2 cellular contexts compared by ENCODE assay signal in genomic region chr1:33118274-33118673, GRCh38.
TF ChIP-seq lines count a peak whose summit lies in the region.

No MANE protein-coding gene starts in this region.

TF ChIP-seq in K562, 482 proteins besides CTCF, POLR2A, EP300 and RAD21 (continued from another document and continues in another):
- TF ChIP-seq, protein P1, sequence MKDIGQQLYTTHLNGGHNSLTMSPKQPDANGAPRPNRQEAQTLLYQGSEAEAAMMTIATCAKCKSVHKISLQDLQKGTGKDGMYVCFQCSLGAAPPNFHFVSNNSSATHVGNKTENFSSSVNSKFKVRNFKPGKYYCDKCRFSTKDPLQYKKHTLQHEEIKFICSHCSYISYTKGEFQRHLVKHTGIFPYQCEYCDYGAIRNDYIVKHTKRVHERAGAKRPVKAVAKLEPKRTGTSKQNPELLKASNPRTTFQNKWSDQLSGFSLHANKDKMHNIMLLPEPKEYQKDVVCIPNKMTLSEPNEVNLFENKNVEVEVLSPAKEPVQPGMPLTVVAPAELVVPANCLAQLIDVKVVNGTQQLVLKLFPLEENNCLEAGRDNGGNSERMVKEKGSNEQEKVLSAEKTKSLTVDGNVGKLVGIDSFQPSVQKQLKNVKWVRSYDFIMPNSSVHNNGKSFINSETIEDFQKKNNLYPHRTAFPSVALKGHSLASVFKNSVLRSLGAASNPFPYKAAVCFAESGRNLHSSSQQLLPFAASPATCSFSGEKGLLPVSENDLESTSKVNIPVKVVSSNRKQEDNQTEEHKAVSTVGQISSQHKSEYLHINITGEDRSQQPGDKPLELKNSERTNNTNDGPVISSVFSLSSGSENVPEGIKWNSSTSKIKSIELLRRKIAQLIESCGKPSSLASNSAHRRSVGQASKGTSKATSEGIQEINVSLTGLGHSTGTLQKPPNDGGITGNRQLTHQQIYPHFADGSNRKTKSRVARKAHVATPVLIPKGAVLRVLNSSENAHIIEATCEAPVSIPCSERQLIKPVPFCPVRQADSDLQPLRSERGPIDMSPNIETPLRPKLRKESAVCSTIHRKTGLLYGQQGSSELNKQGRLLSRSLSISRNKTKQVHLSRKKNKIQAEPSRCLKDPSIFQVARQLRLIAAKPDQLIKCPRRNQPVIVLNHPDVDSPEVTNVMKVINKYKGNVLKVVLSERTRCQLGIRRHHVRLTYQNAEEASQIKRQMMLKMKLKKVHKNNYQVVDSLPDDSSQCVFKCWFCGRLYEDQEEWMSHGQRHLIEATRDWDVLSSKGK (CRISPR knock-in tag; IDR thresholded peaks at IDR 0.05), result no peak
- TF ChIP-seq ZC3H4 (CRISPR knock-in tag; IDR thresholded peaks at IDR 0.05; ENCODE audit: borderline replicate concordance) (no peak), ZNF318 (IDR thresholded peaks at IDR 0.05; ENCODE audit: borderline replicate concordance in 1 of 2, low read depth in 1 of 2) (no peak), ZNF445 (CRISPR knock-in tag; IDR thresholded peaks at IDR 0.05; ENCODE audit: low read depth) (no peak), ELF1 (tag; IDR thresholded peaks at IDR 0.05) (no peak)
- TF ChIP-seq, protein P2, sequence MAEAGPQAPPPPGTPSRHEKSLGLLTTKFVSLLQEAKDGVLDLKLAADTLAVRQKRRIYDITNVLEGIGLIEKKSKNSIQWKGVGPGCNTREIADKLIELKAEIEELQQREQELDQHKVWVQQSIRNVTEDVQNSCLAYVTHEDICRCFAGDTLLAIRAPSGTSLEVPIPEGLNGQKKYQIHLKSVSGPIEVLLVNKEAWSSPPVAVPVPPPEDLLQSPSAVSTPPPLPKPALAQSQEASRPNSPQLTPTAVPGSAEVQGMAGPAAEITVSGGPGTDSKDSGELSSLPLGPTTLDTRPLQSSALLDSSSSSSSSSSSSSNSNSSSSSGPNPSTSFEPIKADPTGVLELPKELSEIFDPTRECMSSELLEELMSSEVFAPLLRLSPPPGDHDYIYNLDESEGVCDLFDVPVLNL (CRISPR knock-in tag; IDR thresholded peaks at IDR 0.05; ENCODE audit: low read depth), result no peak
- TF ChIP-seq, protein P3, sequence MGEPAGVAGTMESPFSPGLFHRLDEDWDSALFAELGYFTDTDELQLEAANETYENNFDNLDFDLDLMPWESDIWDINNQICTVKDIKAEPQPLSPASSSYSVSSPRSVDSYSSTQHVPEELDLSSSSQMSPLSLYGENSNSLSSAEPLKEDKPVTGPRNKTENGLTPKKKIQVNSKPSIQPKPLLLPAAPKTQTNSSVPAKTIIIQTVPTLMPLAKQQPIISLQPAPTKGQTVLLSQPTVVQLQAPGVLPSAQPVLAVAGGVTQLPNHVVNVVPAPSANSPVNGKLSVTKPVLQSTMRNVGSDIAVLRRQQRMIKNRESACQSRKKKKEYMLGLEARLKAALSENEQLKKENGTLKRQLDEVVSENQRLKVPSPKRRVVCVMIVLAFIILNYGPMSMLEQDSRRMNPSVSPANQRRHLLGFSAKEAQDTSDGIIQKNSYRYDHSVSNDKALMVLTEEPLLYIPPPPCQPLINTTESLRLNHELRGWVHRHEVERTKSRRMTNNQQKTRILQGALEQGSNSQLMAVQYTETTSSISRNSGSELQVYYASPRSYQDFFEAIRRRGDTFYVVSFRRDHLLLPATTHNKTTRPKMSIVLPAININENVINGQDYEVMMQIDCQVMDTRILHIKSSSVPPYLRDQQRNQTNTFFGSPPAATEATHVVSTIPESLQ (CRISPR knock-in tag; IDR thresholded peaks at IDR 0.05), result no peak

TF ChIP-seq in SK-N-SH treated with all-trans-retinoic acid at 6 μM for 48 hours, 23 proteins besides CTCF, POLR2A, EP300 and RAD21 (continued from another document):
- no peak for TF ChIP-seq ZC3H10 (CRISPR knock-in tag; IDR thresholded peaks at IDR 0.05)
- TF ChIP-seq BACH2 (CRISPR knock-in tag; IDR thresholded peaks at IDR 0.05; ENCODE audit: borderline replicate concordance), result no peak
- TF ChIP-seq ZFP3 (CRISPR knock-in tag; IDR thresholded peaks at IDR 0.05), result no peak
- TF ChIP-seq ESRRG (CRISPR knock-in tag; IDR thresholded peaks at IDR 0.05), result no peak
- no peak for TF ChIP-seq CREB5 (CRISPR knock-in tag; IDR thresholded peaks at IDR 0.05; ENCODE audit: low read depth)
- TF ChIP-seq PATZ1 (CRISPR knock-in tag; IDR thresholded peaks at IDR 0.05; ENCODE audit: borderline replicate concordance), result no peak
- no peak for TF ChIP-seq RARB (CRISPR knock-in tag; IDR thresholded peaks at IDR 0.05)
- no peak for TF ChIP-seq GLIS3 (CRISPR knock-in tag; IDR thresholded peaks at IDR 0.05)
- no peak for TF ChIP-seq CSRNP3 (CRISPR knock-in tag; IDR thresholded peaks at IDR 0.05)
- no peak for TF ChIP-seq ZNF8 (CRISPR knock-in tag; IDR thresholded peaks at IDR 0.05)
- no peak for TF ChIP-seq ZNF565 (CRISPR knock-in tag; conservative IDR thresholded peaks at IDR 0.05; ENCODE audit: low read depth)
- TF ChIP-seq PPARA (CRISPR knock-in tag; IDR thresholded peaks at IDR 0.05; ENCODE audit: borderline replicate concordance), result no peak
- TF ChIP-seq CSDC2 (CRISPR knock-in tag; IDR thresholded peaks at IDR 0.05), result no peak
